In genomic region chr10:34405611-34406462, GRCh38 we compare ENCODE assay signal across 15 cellular contexts.
DNase-seq lines count a peak whose midpoint lies in the region; ATAC-seq, FAIRE-seq and TF ChIP-seq lines count a peak whose summit lies in the region.
"Had no signal": no experiment of that assay in that cellular context is flagged by ENCODE, and none has a peak within 500 bp of the region (broad histone marks: within the 10 kb centered on the region; RNA-seq: fewer than 3 reads in every experiment).

No MANE protein-coding gene starts in this region.

- BruUV-seq in MCF 10A (replicated peaks; lab: Mats Ljungman, UMichigan): no TSS peak

- no peak for FAIRE-seq in small intestine (lab: Jason Lieb, UNC)

- H3K4me3 ChIP-seq in breast epithelium (no peak overlapping the region), fibroblast of mammary gland (ENCODE audit: control insufficient read depth, low read depth, low read length) (no peak overlapping the region), small intestine (ENCODE audit: low read depth in 1 of 2, low read length in 2 of 2) (no peak overlapping the region)

- ATAC-seq in activated T-helper 17 cell treated with anti-CD3 and anti-CD28 coated beads, Interleukin-2, amount 50 U/mL, for 72 hours (replicated peaks): no peak
- ATAC-seq: activated T-cell treated with anti-CD3 and anti-CD28 coated beads, Interleukin-2, amount 50 U/mL, for 4 hours had no signal

- in situ Hi-C loops in SK-MEL-5 (cut with HindIII; ENCODE audit: low pct_unique_long_range_greater_than_20kb, low sequenced_read_pairs): no loop called here

- no peaks in the 10 kb centered on the region for H3K27me3 ChIP-seq in breast epithelium
- H3K27me3 ChIP-seq in small intestine (ENCODE audit: control insufficient read depth in 2 of 2, insufficient read depth in 2 of 2, low read length in 2 of 2): no peaks in the 10 kb centered on the region

- CTCF ChIA-PET in MCF 10A (lab: Yijun Ruan, JAX): interaction anchor here (0.8 kb wide), 1 partner anchor 10 kb away, joined by 3 read pairs; no protein-coding TSS in a partner anchor

- peaks cover 20% of the 10 kb centered on the region for H3K4me1 Mint-ChIP-seq in MCF 10A (ENCODE audit: insufficient read depth, unreplicated experiment)
- H3K4me1 Mint-ChIP-seq in activated T-helper 17 cell treated with anti-CD3 and anti-CD28 coated beads, Interleukin-2, amount 50 U/mL, for 72 hours: no peaks in the 10 kb centered on the region
- H3K4me1 Mint-ChIP-seq: CD8-positive, alpha-beta memory T cell had no signal

- H3K36me3 ChIP-seq in breast epithelium (no peaks in the 10 kb centered on the region), small intestine (ENCODE audit: control insufficient read depth in 2 of 2, insufficient read depth in 2 of 2, low read length in 2 of 2) (no peaks in the 10 kb centered on the region)

- peaks cover 15% of the 10 kb centered on the region for H3K36me3 Mint-ChIP-seq in MCF 10A (ENCODE audit: insufficient read depth, unreplicated experiment)
- H3K36me3 Mint-ChIP-seq in activated T-helper 17 cell treated with anti-CD3 and anti-CD28 coated beads, Interleukin-2, amount 50 U/mL, for 72 hours (ENCODE audit: low read depth): no peaks in the 10 kb centered on the region
- H3K36me3 Mint-ChIP-seq: CD8-positive, alpha-beta memory T cell had no signal

- 52 to 70% (median 62%) methylated on average over 3 of the region's 3 CpGs for WGBS in small intestine, 3 donors

- H3K27ac Mint-ChIP-seq in MCF 10A (ENCODE audit: low read depth, unreplicated experiment): no peak overlapping the region
- H3K27ac Mint-ChIP-seq in activated T-helper 17 cell treated with anti-CD3 and anti-CD28 coated beads, Interleukin-2, amount 50 U/mL, for 72 hours: no peak overlapping the region

- H3K27me3 Mint-ChIP-seq in MCF 10A (ENCODE audit: insufficient read depth, unreplicated experiment): no peaks in the 10 kb centered on the region
- peaks cover 6% of the 10 kb centered on the region for H3K27me3 Mint-ChIP-seq in activated T-helper 17 cell treated with anti-CD3 and anti-CD28 coated beads, Interleukin-2, amount 50 U/mL, for 72 hours
- H3K27me3 Mint-ChIP-seq: CD8-positive, alpha-beta memory T cell had no signal

- TF ChIP-seq POLR2A in breast epithelium (IDR thresholded peaks at IDR 0.05): no peak

- H3K4me1 ChIP-seq in breast epithelium (no peaks in the 10 kb centered on the region), small intestine (ENCODE audit: control insufficient read depth in 2 of 2, insufficient read depth in 1 of 2, low read depth in 1 of 2, low read length in 1 of 2) (peaks cover 0 to 3% of the 10 kb centered on the region in 2 donors)

- POLR2A ChIA-PET in MCF 10A (lab: Yijun Ruan, JAX): no interaction called here

- TF ChIP-seq CTCF in MCF 10A (IDR thresholded peaks at IDR 0.05; ENCODE audit: unreplicated experiment) (no peak), breast epithelium (IDR thresholded peaks at IDR 0.05) (no peak), fibroblast of mammary gland (conservative IDR thresholded peaks at IDR 0.05; ENCODE audit: control insufficient read depth, insufficient read depth, low read depth, low read length) (no peak)

- no peaks in the 10 kb centered on the region for H3K9me3 Mint-ChIP-seq in MCF 10A (ENCODE audit: unreplicated experiment)
- H3K9me3 Mint-ChIP-seq in activated T-helper 17 cell treated with anti-CD3 and anti-CD28 coated beads, Interleukin-2, amount 50 U/mL, for 72 hours: no peaks in the 10 kb centered on the region
- H3K9me3 Mint-ChIP-seq: activated T-cell treated with anti-CD3 and anti-CD28 coated beads, Interleukin-2, amount 50 U/mL, for 4 hours; CD8-positive, alpha-beta memory T cell had no signal

- no peak overlapping the region for H3K4me3 Mint-ChIP-seq in MCF 10A (ENCODE audit: unreplicated experiment)
- H3K4me3 Mint-ChIP-seq in activated T-helper 17 cell treated with anti-CD3 and anti-CD28 coated beads, Interleukin-2, amount 50 U/mL, for 72 hours: no peak overlapping the region
- H3K4me3 Mint-ChIP-seq: activated T-cell treated with anti-CD3 and anti-CD28 coated beads, Interleukin-2, amount 50 U/mL, for 4 hours; CD8-positive, alpha-beta memory T cell had no signal

- intact Hi-C loops in MCF 10A (cut with micrococcal nuclease) (no loop called here), breast epithelium (cut with DNase I; ENCODE audit: low total_unique reads) (no loop called here)

- H3K27ac ChIP-seq in breast epithelium (no peak overlapping the region), small intestine (ENCODE audit: low read depth in 1 of 2, low read length in 1 of 2) (no peak overlapping the region)

- peak; percentile 44 for DNase-seq in MCF 10A (ENCODE audit: unreplicated experiment)
- DNase-seq in breast epithelium (ENCODE audit: low spot score in 2 of 2): no peak
- peak; percentile 82 for DNase-seq in SK-MEL-5 (ENCODE audit: low read depth, low spot score)
- DNase-seq in fibroblast of mammary gland (ENCODE audit: low read depth): peak; percentile 32
- peak; percentile 20 for DNase-seq in small intestine
- DNase-seq in DMS79 treated with DMSO at 0.1 percent for 48 hours (lab: John Stamatoyannopoulos, UW): no peak
- DNase-seq in NCI-H128 (lab: John Stamatoyannopoulos, UW; ENCODE audit: unreplicated experiment): no peak
- DNase-seq: activated CD4-positive, alpha-beta T cell treated with anti-CD3 and anti-CD28 coated beads for 48 hours; activated T-cell treated with anti-CD3 and anti-CD28 coated beads, Interleukin-2, amount 50 U/mL, for 4 hours; amygdala; CD8-positive, alpha-beta memory T cell; NCI-H1092; stimulated activated CD4-positive, alpha-beta T cell treated with anti-CD3 and anti-CD28 coated beads, Interleukin-15, amount 100 ng/mL, for 24 hours; T-helper 2 cell had no signal

- H3K9me3 ChIP-seq in breast epithelium: no peaks in the 10 kb centered on the region
- H3K9me3 ChIP-seq in small intestine (ENCODE audit: control insufficient read depth, low read depth): no peaks in the 10 kb centered on the region

Comparison
In these comparisons a context has a peak if more than half of its experiments do, and no peak if none do; other contexts are left out.
1. DNase-seq: peak in MCF 10A (single experiment), SK-MEL-5 (single experiment), fibroblast of mammary gland (single experiment) and small intestine (single experiment); none in breast epithelium (0 of 2), DMS79 treated with DMSO at 0.1 percent for 48 hours (single experiment) and NCI-H128 (single experiment).